ENCODE assay signal across 1 cellular context in the genomic region with DNA sequence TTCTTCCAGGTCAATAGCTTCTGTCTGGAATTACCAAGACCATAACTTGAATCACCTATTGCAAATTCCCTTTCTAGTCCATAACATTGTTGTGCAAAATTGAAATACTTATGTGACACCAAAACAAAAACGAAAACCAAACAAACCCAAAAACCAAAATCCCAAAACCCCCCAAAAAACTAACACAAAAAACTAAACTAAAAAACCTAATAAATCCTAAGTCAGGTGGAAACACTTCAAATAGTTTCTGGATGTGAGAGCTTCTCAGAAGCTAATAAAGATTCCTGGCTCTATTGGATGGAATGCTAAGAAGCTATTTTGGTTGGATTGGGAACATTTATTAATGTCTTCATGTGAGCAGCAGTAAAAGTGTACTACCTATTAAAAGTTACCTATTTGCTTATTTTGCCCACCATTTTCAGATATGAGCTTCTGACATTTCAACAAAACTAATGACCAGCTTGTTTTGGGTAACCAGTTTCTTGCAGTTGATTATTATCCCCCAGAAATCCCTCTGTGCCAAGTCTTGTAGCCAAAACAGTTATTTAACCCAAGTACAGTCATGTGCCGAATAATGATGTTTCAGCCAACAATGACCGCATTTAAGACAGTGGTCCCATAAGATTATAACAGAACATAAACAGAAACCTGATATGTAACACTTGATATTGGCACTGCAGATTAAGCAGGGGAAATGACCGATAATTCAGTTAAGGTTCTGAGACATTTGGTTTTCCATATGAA.
TF ChIP-seq lines count a peak whose summit lies in the region.

No MANE protein-coding gene starts in this region.

TF ChIP-seq in K562, 482 proteins besides CTCF, POLR2A, EP300 and RAD21:
- TF ChIP-seq C11orf30 (IDR thresholded peaks at IDR 0.05; ENCODE audit: low read depth) (no peak), MIER1 (IDR thresholded peaks at IDR 0.05; ENCODE audit: low read depth) (no peak), HMG20A (CRISPR knock-in tag; conservative IDR thresholded peaks at IDR 0.05) (no peak), ZNF121 (CRISPR knock-in tag; conservative IDR thresholded peaks at IDR 0.05) (no peak), ZNF785 (CRISPR knock-in tag; IDR thresholded peaks at IDR 0.05) (no peak), MCM2 (IDR thresholded peaks at IDR 0.05; ENCODE audit: low read depth) (no peak), SMARCA5 (IDR thresholded peaks at IDR 0.05) (no peak), CXXC5 (CRISPR knock-in tag; IDR thresholded peaks at IDR 0.05) (no peak)
- TF ChIP-seq, protein P1, sequence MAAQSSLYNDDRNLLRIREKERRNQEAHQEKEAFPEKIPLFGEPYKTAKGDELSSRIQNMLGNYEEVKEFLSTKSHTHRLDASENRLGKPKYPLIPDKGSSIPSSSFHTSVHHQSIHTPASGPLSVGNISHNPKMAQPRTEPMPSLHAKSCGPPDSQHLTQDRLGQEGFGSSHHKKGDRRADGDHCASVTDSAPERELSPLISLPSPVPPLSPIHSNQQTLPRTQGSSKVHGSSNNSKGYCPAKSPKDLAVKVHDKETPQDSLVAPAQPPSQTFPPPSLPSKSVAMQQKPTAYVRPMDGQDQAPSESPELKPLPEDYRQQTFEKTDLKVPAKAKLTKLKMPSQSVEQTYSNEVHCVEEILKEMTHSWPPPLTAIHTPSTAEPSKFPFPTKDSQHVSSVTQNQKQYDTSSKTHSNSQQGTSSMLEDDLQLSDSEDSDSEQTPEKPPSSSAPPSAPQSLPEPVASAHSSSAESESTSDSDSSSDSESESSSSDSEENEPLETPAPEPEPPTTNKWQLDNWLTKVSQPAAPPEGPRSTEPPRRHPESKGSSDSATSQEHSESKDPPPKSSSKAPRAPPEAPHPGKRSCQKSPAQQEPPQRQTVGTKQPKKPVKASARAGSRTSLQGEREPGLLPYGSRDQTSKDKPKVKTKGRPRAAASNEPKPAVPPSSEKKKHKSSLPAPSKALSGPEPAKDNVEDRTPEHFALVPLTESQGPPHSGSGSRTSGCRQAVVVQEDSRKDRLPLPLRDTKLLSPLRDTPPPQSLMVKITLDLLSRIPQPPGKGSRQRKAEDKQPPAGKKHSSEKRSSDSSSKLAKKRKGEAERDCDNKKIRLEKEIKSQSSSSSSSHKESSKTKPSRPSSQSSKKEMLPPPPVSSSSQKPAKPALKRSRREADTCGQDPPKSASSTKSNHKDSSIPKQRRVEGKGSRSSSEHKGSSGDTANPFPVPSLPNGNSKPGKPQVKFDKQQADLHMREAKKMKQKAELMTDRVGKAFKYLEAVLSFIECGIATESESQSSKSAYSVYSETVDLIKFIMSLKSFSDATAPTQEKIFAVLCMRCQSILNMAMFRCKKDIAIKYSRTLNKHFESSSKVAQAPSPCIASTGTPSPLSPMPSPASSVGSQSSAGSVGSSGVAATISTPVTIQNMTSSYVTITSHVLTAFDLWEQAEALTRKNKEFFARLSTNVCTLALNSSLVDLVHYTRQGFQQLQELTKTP (IDR thresholded peaks at IDR 0.05; ENCODE audit: low read depth in 1 of 2, partially characterized antibody in 2 of 2) = no peak
- TF ChIP-seq, protein P2, sequence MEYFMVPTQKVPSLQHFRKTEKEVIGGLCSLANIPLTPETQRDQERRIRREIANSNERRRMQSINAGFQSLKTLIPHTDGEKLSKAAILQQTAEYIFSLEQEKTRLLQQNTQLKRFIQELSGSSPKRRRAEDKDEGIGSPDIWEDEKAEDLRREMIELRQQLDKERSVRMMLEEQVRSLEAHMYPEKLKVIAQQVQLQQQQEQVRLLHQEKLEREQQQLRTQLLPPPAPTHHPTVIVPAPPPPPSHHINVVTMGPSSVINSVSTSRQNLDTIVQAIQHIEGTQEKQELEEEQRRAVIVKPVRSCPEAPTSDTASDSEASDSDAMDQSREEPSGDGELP (CRISPR knock-in tag; IDR thresholded peaks at IDR 0.05; ENCODE audit: borderline replicate concordance) = no peak
- TF ChIP-seq, protein P3, sequence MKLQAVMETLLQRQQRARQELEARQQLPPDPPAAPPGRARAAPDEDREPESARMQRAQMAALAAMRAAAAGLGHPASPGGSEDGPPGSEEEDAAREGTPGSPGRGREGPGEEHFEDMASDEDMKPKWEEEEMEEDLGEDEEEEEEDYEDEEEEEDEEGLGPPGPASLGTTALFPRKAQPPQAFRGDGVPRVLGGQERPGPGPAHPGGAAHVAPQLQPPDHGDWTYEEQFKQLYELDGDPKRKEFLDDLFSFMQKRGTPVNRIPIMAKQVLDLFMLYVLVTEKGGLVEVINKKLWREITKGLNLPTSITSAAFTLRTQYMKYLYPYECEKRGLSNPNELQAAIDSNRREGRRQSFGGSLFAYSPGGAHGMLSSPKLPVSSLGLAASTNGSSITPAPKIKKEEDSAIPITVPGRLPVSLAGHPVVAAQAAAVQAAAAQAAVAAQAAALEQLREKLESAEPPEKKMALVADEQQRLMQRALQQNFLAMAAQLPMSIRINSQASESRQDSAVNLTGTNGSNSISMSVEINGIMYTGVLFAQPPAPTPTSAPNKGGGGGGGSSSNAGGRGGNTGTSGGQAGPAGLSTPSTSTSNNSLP (IDR thresholded peaks at IDR 0.05; ENCODE audit: borderline replicate concordance, low read depth, low read length) = no peak
